20 cellular contexts compared by ENCODE assay signal in genomic region chr13:42345367-42345766, GRCh38.
DNase-seq lines count a peak whose midpoint lies in the region; ATAC-seq, FAIRE-seq and TF ChIP-seq lines count a peak whose summit lies in the region.
"Had no signal": no experiment of that assay in that cellular context is flagged by ENCODE, and none has a peak within 500 bp of the region (broad histone marks: within the 10 kb centered on the region; RNA-seq: fewer than 3 reads in every experiment).

No MANE protein-coding gene starts in this region.

- no peak overlapping the region for H3K27ac Mint-ChIP-seq in activated T-helper 17 cell treated with anti-CD3 and anti-CD28 coated beads, Interleukin-2, amount 50 U/mL, for 72 hours

- H3K9me3 Mint-ChIP-seq in activated T-helper 17 cell treated with anti-CD3 and anti-CD28 coated beads, Interleukin-2, amount 50 U/mL, for 72 hours: peaks cover 3% of the 10 kb centered on the region

- peaks cover 21% of the 10 kb centered on the region for H3K4me1 Mint-ChIP-seq in activated T-helper 17 cell treated with anti-CD3 and anti-CD28 coated beads, Interleukin-2, amount 50 U/mL, for 72 hours

- TF ChIP-seq CTCF in GM10266 (IDR thresholded peaks at IDR 0.05; ENCODE audit: control insufficient read depth, insufficient read depth, low read depth, missing control alignments): no peak

- no peak overlapping the region for H3K4me3 Mint-ChIP-seq in activated T-helper 17 cell treated with anti-CD3 and anti-CD28 coated beads, Interleukin-2, amount 50 U/mL, for 72 hours

- FAIRE-seq in GM18507 (lab: Jason Lieb, UNC): peak; percentile 24
- FAIRE-seq: HepG2 had no signal

- H3K36me3 Mint-ChIP-seq in activated T-helper 17 cell treated with anti-CD3 and anti-CD28 coated beads, Interleukin-2, amount 50 U/mL, for 72 hours (ENCODE audit: low read depth): no peaks in the 10 kb centered on the region

- ATAC-seq in GM21723 (IDR thresholded peaks at IDR 0.05; ENCODE audit: unreplicated experiment) (peak; percentile 67), HG02884 (IDR thresholded peaks at IDR 0.05; ENCODE audit: unreplicated experiment) (no peak)
- ATAC-seq in activated T-helper 17 cell treated with anti-CD3 and anti-CD28 coated beads, Interleukin-2, amount 50 U/mL, for 72 hours (replicated peaks): peak; percentile 22
- ATAC-seq: body of pancreas, HepG2, sciatic nerve had no signal

- DNase-seq in GM10266 (ENCODE audit: extremely low spot score) (peak; percentile 36), GM18507 (ENCODE audit: extremely low spot score, insufficient read length, low read depth) (no peak), CD1c-positive myeloid dendritic cell (ENCODE audit: extremely low spot score) (no peak), NCI-H526 treated with DMSO at 0.1 percent for 48 hours (lab: John Stamatoyannopoulos, UW) (no peak)
- no peak for DNase-seq in stimulated activated CD4-positive, alpha-beta T cell treated with anti-CD3 and anti-CD28 coated beads, Interleukin-4, amount 100 ng/mL, for 24 hours
- DNase-seq: activated CD4-positive, alpha-beta T cell treated with anti-CD3 and anti-CD28 coated beads, Interleukin-2, amount 50 U/mL, for 1 hour; body of pancreas; cerebellar nuclear complex; dorsolateral prefrontal cortex; GM23248; NCI-H1105 treated with DMSO at 0.1 percent for 48 hours; NCI-H2029; NCI-H345; transverse colon; WERI-Rb-1 had no signal

- H3K27me3 Mint-ChIP-seq in activated T-helper 17 cell treated with anti-CD3 and anti-CD28 coated beads, Interleukin-2, amount 50 U/mL, for 72 hours: no peaks in the 10 kb centered on the region
